ENCODE assay signal across 22 cellular contexts in genomic region chr2:217931846-217932560, GRCh38.
A peak's percentile ranks its signal among the peaks of the same experiment; 100 is the strongest.
DNase-seq lines count a peak whose midpoint lies in the region; ATAC-seq and TF ChIP-seq lines count a peak whose summit lies in the region.
"Had no signal": no experiment of that assay in that cellular context is flagged by ENCODE, and none has a peak within 500 bp of the region (broad histone marks: within the 10 kb centered on the region; RNA-seq: fewer than 3 reads in every experiment).

No MANE protein-coding gene starts in this region.

- H3K36me3 Mint-ChIP-seq in nephron (ENCODE audit: low read depth): no peaks in the 10 kb centered on the region

- H3K4me3 ChIP-seq in adrenal gland (no peak overlapping the region), coronary artery (peak overlapping the region; percentile 99), thoracic aorta (peak overlapping the region; percentile 3)

- no peaks in the 10 kb centered on the region for H3K9me3 Mint-ChIP-seq in nephron
- H3K9me3 Mint-ChIP-seq: activated B cell treated with CpG ODN at 0.5 μM for 24 hours; activated CD4-positive, alpha-beta memory T cell treated with anti-CD3 and anti-CD28 coated beads, Interleukin-2, amount 10 ng/mL, durations not matched to agents 7 days and 5 days; activated T-cell treated with anti-CD3 and anti-CD28 coated beads, Interleukin-2, amount 50 U/mL, for 4 hours had no signal

- H3K4me3 Mint-ChIP-seq in nephron: no peak overlapping the region
- H3K4me3 Mint-ChIP-seq: activated B cell treated with CpG ODN at 0.5 μM for 24 hours; activated CD4-positive, alpha-beta memory T cell treated with anti-CD3 and anti-CD28 coated beads, Interleukin-2, amount 10 ng/mL, durations not matched to agents 7 days and 5 days; activated T-cell treated with anti-CD3 and anti-CD28 coated beads, Interleukin-2, amount 50 U/mL, for 4 hours had no signal

- H3K36me3 ChIP-seq in adrenal gland (replicated peaks in 1 of 2) (peaks cover 0 to 13% of the 10 kb centered on the region in 2 donors), thoracic aorta (no peaks in the 10 kb centered on the region)

- no peak for ATAC-seq in thoracic aorta (ENCODE audit: insufficient number of reproducible peaks, low FRiP score, low read depth)
- no peak for ATAC-seq in GM19395 (IDR thresholded peaks at IDR 0.05; ENCODE audit: unreplicated experiment)
- ATAC-seq: activated T-cell treated with anti-CD3 and anti-CD28 coated beads, Interleukin-2, amount 50 U/mL, for 4 hours; HCT116; sciatic nerve had no signal

- H3K9me3 ChIP-seq in adrenal gland (replicated peaks in 1 of 3): no peaks in the 10 kb centered on the region
- no peaks in the 10 kb centered on the region for H3K9me3 ChIP-seq in thoracic aorta

- 72 to 84% (median 74%) methylated on average over 6 of the region's 6 CpGs for WGBS in adrenal gland, 4 donors

- TF ChIP-seq CTCF in adrenal gland (IDR thresholded peaks at IDR 0.05) (no peak), coronary artery (IDR thresholded peaks at IDR 0.05) (no peak), nephron (IDR thresholded peaks at IDR 0.05; ENCODE audit: unreplicated experiment in 3 of 3) (no peak), thoracic aorta (IDR thresholded peaks at IDR 0.05) (no peak)

- H3K27me3 ChIP-seq in adrenal gland (no peaks in the 10 kb centered on the region), thoracic aorta (replicated peaks; ENCODE audit: insufficient read depth) (no peaks in the 10 kb centered on the region)

- intact Hi-C loops in adrenal gland (cut with DNase I): loop anchor here in 1 of 2 donors (10.0 kb wide), 1 partner anchor 53 kb away; no protein-coding TSS in a partner anchor

- peak overlapping the region; percentile 32 to 94 (median 93) for H3K27ac Mint-ChIP-seq in nephron
- H3K27ac Mint-ChIP-seq: activated B cell treated with CpG ODN at 0.5 μM for 24 hours; activated CD4-positive, alpha-beta memory T cell treated with anti-CD3 and anti-CD28 coated beads, Interleukin-2, amount 10 ng/mL, durations not matched to agents 7 days and 5 days had no signal

- DNase-seq in adrenal gland (no peak), coronary artery (ENCODE audit: low spot score) (no peak), thoracic aorta (ENCODE audit: low spot score) (no peak), cerebellum (ENCODE audit: low spot score) (no peak), 8988T (no peak)
- no peak for DNase-seq in central memory CD4-positive, alpha-beta T cell
- DNase-seq: activated B cell treated with CpG ODN at 0.5 μM for 24 hours; activated CD4-positive, alpha-beta memory T cell treated with anti-CD3 and anti-CD28 coated beads, Interleukin-2, amount 10 ng/mL, durations not matched to agents 7 days and 5 days; activated naive CD4-positive, alpha-beta T cell treated with anti-CD3 and anti-CD28 coated beads, Interleukin-2, amount 50 U/mL, for 16 hours; activated T-cell treated with anti-CD3 and anti-CD28 coated beads, Interleukin-2, amount 50 U/mL, for 4 hours; Calu3; effector CD8-positive, alpha-beta T cell; KG1; NCI-H1092; NCI-H526; SHP77 treated with DMSO at 0.1 percent for 48 hours; stimulated activated CD4-positive, alpha-beta T cell treated with anti-CD3 and anti-CD28 coated beads, Interleukin-2, amount 100 ng/mL, for 24 hours; T-helper 2 cell had no signal

- H3K27ac ChIP-seq in adrenal gland: peak overlapping the region in 4 of 5 donors; percentile 0 to 98 (median 76)
- peak overlapping the region; percentile 93 to 99 for H3K27ac ChIP-seq in coronary artery
- H3K27ac ChIP-seq in thoracic aorta: peak overlapping the region; percentile 99 to 100

- no peak for TF ChIP-seq POLR2A in adrenal gland (IDR thresholded peaks at IDR 0.05)

- H3K4me1 ChIP-seq in adrenal gland (replicated peaks in 1 of 2) (peaks cover 90 to 99% of the 10 kb centered on the region in 2 donors), thoracic aorta (ENCODE audit: control insufficient read depth in 1 of 2, low read depth in 2 of 2) (peaks cover 81 to 96% of the 10 kb centered on the region in 2 donors)

- peaks cover 95% of the 10 kb centered on the region for H3K4me1 Mint-ChIP-seq in nephron

- H3K27me3 Mint-ChIP-seq in nephron (ENCODE audit: low read depth): no peaks in the 10 kb centered on the region

Comparison
In these comparisons a context has a peak if more than half of its experiments do, and no peak if none do; other contexts are left out.
1. H3K4me3 ChIP-seq: peak in coronary artery (single experiment) and thoracic aorta (single experiment); none in adrenal gland (0 of 4).
2. Peak in every context shown above with its lines, with median percentiles within 50 percentile points of each other: H3K27ac ChIP-seq.